Comparison of ENCODE assay signal across 1 cellular context in genomic region chrX:37594755-37595382, GRCh38.
TF ChIP-seq lines count a peak whose summit lies in the region.

No MANE protein-coding gene starts in this region.

TF ChIP-seq in K562, 482 proteins besides CTCF, POLR2A, EP300 and RAD21 (continued from another document):
- TF ChIP-seq MCM5 (IDR thresholded peaks at IDR 0.05; ENCODE audit: low read depth) (no peak), CEBPG (CRISPR knock-in tag; IDR thresholded peaks at IDR 0.05) (no peak), CEBPG (tag; conservative IDR thresholded peaks at IDR 0.05 in 1 of 2, IDR thresholded peaks at IDR 0.05 in 1 of 2) (peak; percentile 19 to 47; a peak in 2 of 4 replicates), CCNT2 (IDR thresholded peaks at IDR 0.05; ENCODE audit: borderline replicate concordance, extremely low read depth, insufficient read length, low read depth, low read length) (no peak), FOXP4 (CRISPR knock-in tag; IDR thresholded peaks at IDR 0.05; ENCODE audit: borderline replicate concordance) (no peak), NCOA2 (IDR thresholded peaks at IDR 0.05; ENCODE audit: partially characterized antibody in 2 of 2) (no peak), ZMIZ1 (IDR thresholded peaks at IDR 0.05; ENCODE audit: low read depth in 2 of 2, low read length in 2 of 2) (no peak), ARHGAP35 (IDR thresholded peaks at IDR 0.05; ENCODE audit: partially characterized antibody) (no peak)
